In genomic region chr11:118233377-118233776, GRCh38 we compare ENCODE assay signal across 25 cellular contexts. TPM values are rescaled to one million over a fixed set of nuclear protein-coding genes. Genes with fewer than 3 reads are reported as not detected.
DNase-seq lines count a peak whose midpoint lies in the region; ATAC-seq and TF ChIP-seq lines count a peak whose summit lies in the region.
"Had no signal": no experiment of that assay in that cellular context is flagged by ENCODE, and none has a peak within 500 bp of the region (broad histone marks: within the 10 kb centered on the region; RNA-seq: fewer than 3 reads in every experiment).

No MANE protein-coding gene starts in this region.

- H3K27ac ChIP-seq in stomach: no peak overlapping the region
- H3K27ac ChIP-seq: ovary, right atrium auricular region, uterus had no signal

- no peak overlapping the region for H3K4me3 ChIP-seq in stomach
- H3K4me3 ChIP-seq: ovary, right atrium auricular region, uterus had no signal

- peaks cover 0 to 3% (median 0%) of the 10 kb centered on the region in 3 donors for H3K27me3 ChIP-seq in stomach
- H3K27me3 ChIP-seq: ovary, right atrium auricular region, uterus had no signal

- H3K27me3 Mint-ChIP-seq in activated naive CD4-positive, alpha-beta T cell treated with anti-CD3 and anti-CD28 coated beads, Interleukin-2, amount 50 U/mL, for 24 hours: no peaks in the 10 kb centered on the region
- H3K27me3 Mint-ChIP-seq in T-helper 17 cell: no peaks in the 10 kb centered on the region
- H3K27me3 Mint-ChIP-seq: natural killer cell treated with Interleukin-12 subunit alpha and Interleukin-12 subunit beta and Interleukin-15 and Interleukin-18, amount 100 ng/mL, for 72 hours had no signal

- peak overlapping the region; percentile 76 for H3K4me3 Mint-ChIP-seq in activated naive CD4-positive, alpha-beta T cell treated with anti-CD3 and anti-CD28 coated beads, Interleukin-2, amount 50 U/mL, for 24 hours
- H3K4me3 Mint-ChIP-seq in T-helper 17 cell: no peak overlapping the region
- H3K4me3 Mint-ChIP-seq: CD14-positive monocyte; natural killer cell treated with Interleukin-12 subunit alpha and Interleukin-12 subunit beta and Interleukin-15 and Interleukin-18, amount 100 ng/mL, for 72 hours had no signal

- intact Hi-C loops in stomach (cut with DNase I; ENCODE audit: low total_unique reads): no loop called here

- peaks cover 49% of the 10 kb centered on the region for H3K4me1 Mint-ChIP-seq in activated naive CD4-positive, alpha-beta T cell treated with anti-CD3 and anti-CD28 coated beads, Interleukin-2, amount 50 U/mL, for 24 hours
- H3K4me1 Mint-ChIP-seq in T-helper 17 cell: peaks cover 28% of the 10 kb centered on the region

- no peak for TF ChIP-seq EP300 in stomach (IDR thresholded peaks at IDR 0.05)

- H3K36me3 ChIP-seq in stomach: peaks cover 0 to 52% (median 21%) of the 10 kb centered on the region in 4 donors
- H3K36me3 ChIP-seq: ovary, right atrium auricular region, uterus had no signal

- DNase-seq in activated naive CD4-positive, alpha-beta T cell (lab: John Stamatoyannopoulos, UW): no peak
- DNase-seq in T-helper 17 cell: no peak
- no peak for DNase-seq in stomach
- no peak for DNase-seq in GOT3 (lab: John Stamatoyannopoulos, UW)
- DNase-seq: cerebellar nuclear complex, DMS153, foreskin melanocyte, hippocampal formation, left ventricle myocardium superior, midbrain, NCI-H1092, NCI-H1930, NCI-H2227 treated with DMSO at 0.1 percent for 48 hours, NCI-H748 treated with DMSO at 0.1 percent for 48 hours, ovary, uterus had no signal

- peak overlapping the region; percentile 97 for H3K27ac Mint-ChIP-seq in activated naive CD4-positive, alpha-beta T cell treated with anti-CD3 and anti-CD28 coated beads, Interleukin-2, amount 50 U/mL, for 24 hours
- H3K27ac Mint-ChIP-seq in T-helper 17 cell: peak overlapping the region; percentile 75
- H3K27ac Mint-ChIP-seq: natural killer cell treated with Interleukin-12 subunit alpha and Interleukin-12 subunit beta and Interleukin-15 and Interleukin-18, amount 100 ng/mL, for 72 hours had no signal

- no peak for TF ChIP-seq CTCF in stomach (IDR thresholded peaks at IDR 0.05)

- WGBS in stomach, 5 donors: 84 to 99% (median 96%) methylated on average over 5 of the region's 5 CpGs

- H3K9me3 Mint-ChIP-seq in activated naive CD4-positive, alpha-beta T cell treated with anti-CD3 and anti-CD28 coated beads, Interleukin-2, amount 50 U/mL, for 24 hours: no peaks in the 10 kb centered on the region
- H3K9me3 Mint-ChIP-seq: natural killer cell treated with Interleukin-12 subunit alpha and Interleukin-12 subunit beta and Interleukin-15 and Interleukin-18, amount 100 ng/mL, for 72 hours had no signal

- H3K9me3 ChIP-seq in T-helper 17 cell (ENCODE audit: control insufficient read depth, low read length, poor library complexity, severe bottlenecking) (no peaks in the 10 kb centered on the region), stomach (no peaks in the 10 kb centered on the region)
- H3K9me3 ChIP-seq: ovary, right atrium auricular region, uterus had no signal

- peaks cover 0 to 34% (median 0%) of the 10 kb centered on the region in 4 donors for H3K4me1 ChIP-seq in stomach
- H3K4me1 ChIP-seq: right atrium auricular region, uterus had no signal

- ATAC-seq in T-helper 17 cell: no peak
- ATAC-seq in esophagus mucosa: peak; percentile 92
- ATAC-seq in GM21529 (IDR thresholded peaks at IDR 0.05; ENCODE audit: unreplicated experiment): no peak
- ATAC-seq: HepG2; left ventricle myocardium superior; natural killer cell treated with Interleukin-12 subunit alpha and Interleukin-12 subunit beta and Interleukin-15 and Interleukin-18, amount 100 ng/mL, for 72 hours had no signal

- H3K36me3 Mint-ChIP-seq in activated naive CD4-positive, alpha-beta T cell treated with anti-CD3 and anti-CD28 coated beads, Interleukin-2, amount 50 U/mL, for 24 hours: peaks cover 47% of the 10 kb centered on the region
- H3K36me3 Mint-ChIP-seq in T-helper 17 cell (ENCODE audit: low read depth): peaks cover 13% of the 10 kb centered on the region

- no peak for TF ChIP-seq POLR2A in stomach (IDR thresholded peaks at IDR 0.05)

RNA-seq across cellular contexts. Expression of gene JAML, which starts 8.6 kb away (rescaled TPM):
- total RNA-seq in T-helper 17 cell (10 to 100 TPM; 79.9 to 84.0 TPM), esophagus mucosa (2.7 TPM), stomach (10 to 100 TPM in 4 of 5 donors, 1 to 10 TPM in 1; 9.2 to 35.0 (median 21.4) TPM)
- 10 to 100 TPM in 1 of 3 donors, 1 to 10 TPM in 2; 3.7 to 14.5 (median 4.6) TPM for polyA plus RNA-seq in stomach
- total RNA-seq: epithelial cell of proximal tubule, LHCN-M2 had no signal

RNA-seq across cellular contexts. Expression of gene MPZL3, which starts 18.8 kb away (rescaled TPM):
- 10 to 100 TPM; 24.5 to 26.4 TPM for total RNA-seq in T-helper 17 cell
- 20.7 TPM for total RNA-seq in esophagus mucosa
- total RNA-seq in stomach: 10 to 100 TPM in 1 of 5 donors, 1 to 10 TPM in 3, under 1 TPM in 1; 0.45 to 20.0 (median 6.7) TPM
- polyA plus RNA-seq in stomach: 1 to 10 TPM; 2.1 to 7.2 (median 3.4) TPM
- total RNA-seq: LHCN-M2 had no signal

RNA-seq across cellular contexts. Expression of gene MPZL2, which starts 30.7 kb away (rescaled TPM):
- total RNA-seq in T-helper 17 cell (under 1 TPM; 0.50 to 0.99 TPM), esophagus mucosa (457 TPM), stomach (10 to 100 TPM in 4 of 5 donors, under 1 TPM in 1; 0.58 to 97.2 (median 56.7) TPM)
- polyA plus RNA-seq in stomach: 10 to 100 TPM; 12.2 to 79.1 (median 35.4) TPM
- total RNA-seq: LHCN-M2 had no signal

RNA-seq across cellular contexts. Expression of gene SCN2B, which starts 56.9 kb away (rescaled TPM):
- total RNA-seq in T-helper 17 cell (not detected), esophagus mucosa (0.32 TPM), stomach (under 1 TPM in 2 of 5 donors, not detected in 3; 0.29 to 0.92 TPM)
- under 1 TPM; 0.12 to 0.46 (median 0.23) TPM for polyA plus RNA-seq in stomach
- total RNA-seq: LHCN-M2; natural killer cell treated with Interleukin-12 subunit alpha and Interleukin-12 subunit beta and Interleukin-15 and Interleukin-18, amount 100 ng/mL, for 72 hours had no signal
- polyA plus RNA-seq: CD14-positive monocyte had no signal
